ENCODE assay signal across 9 cellular contexts in the genomic region with DNA sequence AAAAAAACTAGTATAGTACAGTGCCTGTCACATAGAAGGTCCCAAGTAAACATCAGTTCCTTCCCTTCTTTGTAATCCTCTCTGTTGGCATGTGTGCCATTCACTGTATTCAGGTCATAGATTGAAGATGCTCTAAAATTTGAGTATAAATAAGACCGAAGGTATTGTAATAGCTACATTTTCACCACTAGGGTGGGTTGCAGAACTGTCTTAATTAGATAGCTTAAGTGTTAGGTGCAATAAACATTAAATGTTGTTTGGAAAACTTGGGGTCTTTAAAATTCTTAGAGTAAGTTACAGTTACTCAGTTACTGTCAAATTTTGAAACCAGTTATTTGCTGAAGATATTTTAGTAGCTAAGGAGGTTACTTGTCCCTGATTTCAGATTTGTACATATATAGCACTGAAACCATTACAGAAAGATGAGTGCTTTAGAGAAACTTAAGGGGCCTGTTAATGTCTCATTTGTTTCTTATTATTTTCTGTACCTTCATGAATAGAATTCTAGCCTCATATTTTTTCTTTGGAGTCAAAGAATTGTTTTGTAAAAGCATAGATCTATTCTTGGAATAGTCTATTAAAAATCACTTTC. TPM values are rescaled to one million over a fixed set of nuclear protein-coding genes. Genes with fewer than 3 reads are reported as not detected.
A peak's percentile ranks its signal among the peaks of the same experiment; 100 is the strongest.
DNase-seq lines count a peak whose midpoint lies in the region; ATAC-seq and TF ChIP-seq lines count a peak whose summit lies in the region.
"Had no signal": no experiment of that assay in that cellular context is flagged by ENCODE, and none has a peak within 500 bp of the region (broad histone marks: within the 10 kb centered on the region; RNA-seq: fewer than 3 reads in every experiment).

No MANE protein-coding gene starts in this region.

- DNase-seq in H9 (no peak), RWPE2 (ENCODE audit: low spot score) (no peak), foreskin keratinocyte (peak in 1 of 2 donors; percentile 20), upper lobe of right lung (no peak)
- DNase-seq in stimulated activated effector memory CD8-positive, alpha-beta T cell treated with anti-CD3 and anti-CD28 coated beads, Interleukin-12 subunit alpha, Interleukin-12 subunit beta, amount 100 ng/mL, for 72 hours (ENCODE audit: low spot score in 2 of 2), result no peak

- H3K23me2 ChIP-seq in H9 (ENCODE audit: insufficient read length, low read depth, low read length, poor library complexity, severe bottlenecking), result no peaks in the 10 kb centered on the region

- peaks cover 18 to 40% (median 37%) of the 10 kb centered on the region in 3 experiments for H3K36me3 Mint-ChIP-seq in H9 (ENCODE audit: insufficient read depth in 1 of 3, low read depth in 3 of 3)
- H3K36me3 Mint-ChIP-seq in stimulated activated effector memory CD8-positive, alpha-beta T cell treated with anti-CD3 and anti-CD28 coated beads, Interleukin-12 subunit alpha, Interleukin-12 subunit beta, amount 100 ng/mL, for 72 hours, result peaks cover 35% of the 10 kb centered on the region

- H3K56ac ChIP-seq in H9 (ENCODE audit: insufficient read length, low read depth, low read length), result no peak overlapping the region

- H3K4me2 ChIP-seq in H9 (ENCODE audit: insufficient read depth, insufficient read length, low read length), result no peak overlapping the region

- no peak overlapping the region for H2BK12ac ChIP-seq in H9 (ENCODE audit: insufficient read length, low read depth, low read length)

- H3K9ac ChIP-seq in H9 (ENCODE audit: extremely low read depth, insufficient read length, low read length), result no peak overlapping the region

- H4K20me1 ChIP-seq in H9 (ENCODE audit: control insufficient read depth, insufficient read depth, insufficient read length), result no peaks in the 10 kb centered on the region

- H3K4me1 Mint-ChIP-seq in H9, result no peaks in the 10 kb centered on the region
- no peaks in the 10 kb centered on the region for H3K4me1 Mint-ChIP-seq in stimulated activated effector memory CD8-positive, alpha-beta T cell treated with anti-CD3 and anti-CD28 coated beads, Interleukin-12 subunit alpha, Interleukin-12 subunit beta, amount 100 ng/mL, for 72 hours

- H4K5ac ChIP-seq in H9 (ENCODE audit: insufficient read length, low read depth, low read length), result no peak overlapping the region

- H4K8ac ChIP-seq in H9 (replicated peaks; ENCODE audit: insufficient read length, low read depth, low read length), result no peak overlapping the region

- no peaks in the 10 kb centered on the region for H3K79me1 ChIP-seq in H9 (ENCODE audit: insufficient read depth, low read depth, low read length, poor library complexity, severe bottlenecking)

- no peak overlapping the region for H2BK120ac ChIP-seq in H9 (ENCODE audit: low read depth, low read length, poor library complexity, severe bottlenecking)

- H3K27ac Mint-ChIP-seq in H9, result no peak overlapping the region
- H3K27ac Mint-ChIP-seq in stimulated activated effector memory CD8-positive, alpha-beta T cell treated with anti-CD3 and anti-CD28 coated beads, Interleukin-12 subunit alpha, Interleukin-12 subunit beta, amount 100 ng/mL, for 72 hours, result no peak overlapping the region

- no peak overlapping the region for H2AK5ac ChIP-seq in H9 (ENCODE audit: insufficient read length, low read length)

- WGBS in H9 (ENCODE audit: extremely low coverage, insufficient read length, low lambda C conversion rate), result no CpG with 5 or more reads among the region's 1 CpG

- H3K36me3 ChIP-seq in RWPE2 (ENCODE audit: low read depth) (peaks cover 70% of the 10 kb centered on the region), upper lobe of right lung (peaks cover 76% of the 10 kb centered on the region)

- H3K23ac ChIP-seq in H9 (ENCODE audit: insufficient read length, low read depth, low read length), result no peak overlapping the region

- no peak overlapping the region for H2BK20ac ChIP-seq in H9 (ENCODE audit: low read depth, low read length, poor library complexity, severe bottlenecking)

- H3K4me3 ChIP-seq in RWPE2 (ENCODE audit: severe bottlenecking) (no peak overlapping the region), upper lobe of right lung (no peak overlapping the region)

- TF ChIP-seq CTCF in C4-2B (conservative IDR thresholded peaks at IDR 0.05), result peak; percentile 72
- peak; percentile 72 for TF ChIP-seq CTCF in H9 (conservative IDR thresholded peaks at IDR 0.05)
- TF ChIP-seq CTCF in RWPE2 (IDR thresholded peaks at IDR 0.05; ENCODE audit: poor library complexity, severe bottlenecking), result peak; percentile 73
- TF ChIP-seq CTCF in foreskin keratinocyte (conservative IDR thresholded peaks at IDR 0.05), result peak; percentile 70
- peak; percentile 54 for TF ChIP-seq CTCF in upper lobe of right lung (IDR thresholded peaks at IDR 0.05)

- H3K4me3 Mint-ChIP-seq in H9, result no peak overlapping the region
- H3K4me3 Mint-ChIP-seq in stimulated activated effector memory CD8-positive, alpha-beta T cell treated with anti-CD3 and anti-CD28 coated beads, Interleukin-12 subunit alpha, Interleukin-12 subunit beta, amount 100 ng/mL, for 72 hours, result no peak overlapping the region

- H3T11ph ChIP-seq in H9 (ENCODE audit: low read length), result no peak overlapping the region

- H3K9me3 Mint-ChIP-seq in H9, result peaks cover 6 to 7% of the 10 kb centered on the region in 2 experiments
- H3K9me3 Mint-ChIP-seq in stimulated activated effector memory CD8-positive, alpha-beta T cell treated with anti-CD3 and anti-CD28 coated beads, Interleukin-12 subunit alpha, Interleukin-12 subunit beta, amount 100 ng/mL, for 72 hours, result peaks cover 5% of the 10 kb centered on the region

- H3K27ac ChIP-seq in C4-2B (no peak overlapping the region), H9 (ENCODE audit: insufficient read length, low read depth, low read length) (no peak overlapping the region), RWPE2 (ENCODE audit: poor library complexity, severe bottlenecking) (no peak overlapping the region), foreskin keratinocyte (no peak overlapping the region), upper lobe of right lung (no peak overlapping the region)

- H3K4me1 ChIP-seq in H9 (ENCODE audit: insufficient read depth, low read length) (no peaks in the 10 kb centered on the region), RWPE2 (ENCODE audit: insufficient read depth, poor library complexity, severe bottlenecking) (no peaks in the 10 kb centered on the region), foreskin keratinocyte (no peaks in the 10 kb centered on the region), upper lobe of right lung (no peaks in the 10 kb centered on the region)

- H3K27me3 ChIP-seq in H9 (ENCODE audit: insufficient read depth, low read length) (no peaks in the 10 kb centered on the region), RWPE2 (ENCODE audit: insufficient read depth, poor library complexity, severe bottlenecking) (no peaks in the 10 kb centered on the region), foreskin keratinocyte (no peaks in the 10 kb centered on the region), upper lobe of right lung (no peaks in the 10 kb centered on the region)

- no peak overlapping the region for H2AFZ ChIP-seq in H9 (ENCODE audit: low read length)

- H2BK15ac ChIP-seq in H9 (ENCODE audit: low read depth, low read length), result no peak overlapping the region

- H3K9me3 ChIP-seq in H9 (ENCODE audit: control insufficient read depth, low read depth, low read length) (peaks cover 4% of the 10 kb centered on the region), RWPE2 (ENCODE audit: severe bottlenecking) (peaks cover 2% of the 10 kb centered on the region), upper lobe of right lung (no peaks in the 10 kb centered on the region)

- intact Hi-C loops in upper lobe of right lung (cut with DNase I), result no loop called here

- H3K4ac ChIP-seq in H9 (ENCODE audit: low read depth, low read length), result no peak overlapping the region

- no peak overlapping the region for H4K91ac ChIP-seq in H9 (ENCODE audit: insufficient read length, low read depth, low read length)

- no peak overlapping the region for H3K18ac ChIP-seq in H9 (ENCODE audit: insufficient read length, low read depth, low read length)

- no peak overlapping the region for H2BK5ac ChIP-seq in H9 (ENCODE audit: insufficient read length, low read length)

- H3K27me3 Mint-ChIP-seq in H9 (ENCODE audit: low read depth), result no peaks in the 10 kb centered on the region; the same call in 1 of the 2 replicates

- no peaks in the 10 kb centered on the region for H3K79me2 ChIP-seq in H9 (ENCODE audit: insufficient read depth, low read length)

- H3K14ac ChIP-seq in H9 (ENCODE audit: insufficient read depth, low read length), result no peak overlapping the region

- ATAC-seq in RWPE2 (ENCODE audit: low read depth), result 0 out of 3 replicates have a peak, but pooled peaks have one; percentile 49
- ATAC-seq in foreskin keratinocyte, result no peak
- no peak for ATAC-seq in upper lobe of right lung
- ATAC-seq in stimulated activated effector memory CD8-positive, alpha-beta T cell treated with anti-CD3 and anti-CD28 coated beads, Interleukin-12 subunit alpha, Interleukin-12 subunit beta, amount 100 ng/mL, for 72 hours, result no peak
- ATAC-seq in GM18861 (IDR thresholded peaks at IDR 0.05; ENCODE audit: unreplicated experiment), result no peak
- ATAC-seq in GM19351 (IDR thresholded peaks at IDR 0.05; ENCODE audit: unreplicated experiment), result no peak

RNA-seq across cellular contexts. Expression of a gene that starts 24.3 kb away (rescaled TPM):
- 9.0 and 9.3 TPM in 2 replicates for total RNA-seq in H9 (2021)
- total RNA-seq in foreskin keratinocyte, result 6.9 and 9.9 TPM in 2 replicates
- polyA plus RNA-seq in foreskin keratinocyte, result 1.2 and 2.5 TPM in 2 replicates
- total RNA-seq in upper lobe of right lung, result 47.1 TPM

RNA-seq across cellular contexts. Expression of a gene that starts 37.3 kb away (rescaled TPM):
- total RNA-seq in H9 (2021) (42.9 and 46.8 TPM in 2 replicates), foreskin keratinocyte (119 and 125 TPM in 2 replicates), upper lobe of right lung (129 TPM)
- polyA plus RNA-seq in foreskin keratinocyte, result 87.3 and 89.3 TPM in 2 replicates

RNA-seq across cellular contexts. Expression of a gene that starts 44.5 kb away (rescaled TPM):
- not detected in 2 replicates for total RNA-seq in H9 (2021)
- not detected in 2 replicates for total RNA-seq in foreskin keratinocyte
- not detected in 2 replicates for polyA plus RNA-seq in foreskin keratinocyte
- total RNA-seq in upper lobe of right lung, result not detected
- total RNA-seq: temporal lobe had no signal
